In genomic region chr12:24920141-24920540, GRCh38 we compare ENCODE assay signal across 17 cellular contexts. TPM values are rescaled to one million over a fixed set of nuclear protein-coding genes. Genes with fewer than 3 reads are reported as not detected.
DNase-seq lines count a peak whose midpoint lies in the region; ATAC-seq and TF ChIP-seq lines count a peak whose summit lies in the region.
"Had no signal": no experiment of that assay in that cellular context is flagged by ENCODE, and none has a peak within 500 bp of the region (broad histone marks: within the 10 kb centered on the region; RNA-seq: fewer than 3 reads in every experiment).

No MANE protein-coding gene starts in this region.

- no peaks in the 10 kb centered on the region for H3K36me3 Mint-ChIP-seq in activated naive CD4-positive, alpha-beta T cell treated with anti-CD3 and anti-CD28 coated beads, Interleukin-2, amount 50 U/mL, for 24 hours
- H3K36me3 Mint-ChIP-seq in activated naive CD4-positive, alpha-beta T cell treated with anti-CD3 and anti-CD28 coated beads for 36 hours (ENCODE audit: low read depth): no peaks in the 10 kb centered on the region
- no peaks in the 10 kb centered on the region for H3K36me3 Mint-ChIP-seq in endothelial cell (ENCODE audit: low read depth, unreplicated experiment)
- H3K36me3 Mint-ChIP-seq: CD14-positive monocyte had no signal

- no peaks in the 10 kb centered on the region for H3K9me3 Mint-ChIP-seq in activated naive CD4-positive, alpha-beta T cell treated with anti-CD3 and anti-CD28 coated beads, Interleukin-2, amount 50 U/mL, for 24 hours
- H3K9me3 Mint-ChIP-seq in activated naive CD4-positive, alpha-beta T cell treated with anti-CD3 and anti-CD28 coated beads for 36 hours: peaks cover 4% of the 10 kb centered on the region
- H3K9me3 Mint-ChIP-seq in endothelial cell (ENCODE audit: unreplicated experiment): no peaks in the 10 kb centered on the region
- H3K9me3 Mint-ChIP-seq: CD14-positive monocyte had no signal

- H3K4me1 Mint-ChIP-seq in activated naive CD4-positive, alpha-beta T cell treated with anti-CD3 and anti-CD28 coated beads, Interleukin-2, amount 50 U/mL, for 24 hours: peaks cover 25% of the 10 kb centered on the region
- peaks cover 42% of the 10 kb centered on the region for H3K4me1 Mint-ChIP-seq in activated naive CD4-positive, alpha-beta T cell treated with anti-CD3 and anti-CD28 coated beads for 36 hours (ENCODE audit: low read depth)
- H3K4me1 Mint-ChIP-seq in endothelial cell (ENCODE audit: unreplicated experiment): peaks cover 24% of the 10 kb centered on the region

- peak overlapping the region; percentile 20; the same call in 1 of the 2 replicates for H3K9ac ChIP-seq in OCI-LY3 (ENCODE audit: low read length)

- H3K27me3 Mint-ChIP-seq in activated naive CD4-positive, alpha-beta T cell treated with anti-CD3 and anti-CD28 coated beads, Interleukin-2, amount 50 U/mL, for 24 hours: peaks cover 4% of the 10 kb centered on the region
- peaks cover 12% of the 10 kb centered on the region for H3K27me3 Mint-ChIP-seq in activated naive CD4-positive, alpha-beta T cell treated with anti-CD3 and anti-CD28 coated beads for 36 hours (ENCODE audit: low read depth)
- H3K27me3 Mint-ChIP-seq in endothelial cell (ENCODE audit: unreplicated experiment): peaks cover 3% of the 10 kb centered on the region

- peak overlapping the region; percentile 75 for H3K27ac ChIP-seq in OCI-LY3 (ENCODE audit: low read length)
- no peak overlapping the region for H3K27ac ChIP-seq in breast epithelium
- H3K27ac ChIP-seq: HL-60 had no signal

- H3K4me2 ChIP-seq in OCI-LY3 (ENCODE audit: low read length): peak overlapping the region; percentile 61

- intact Hi-C loops in activated naive CD4-positive, alpha-beta T cell treated with anti-CD3 and anti-CD28 coated beads for 36 hours (cut with micrococcal nuclease): no loop called here
- intact Hi-C loops in breast epithelium (cut with DNase I; ENCODE audit: low total_unique reads): no loop called here

- H3K4me3 ChIP-seq in OCI-LY3 (ENCODE audit: low read length): peak overlapping the region; percentile 42
- no peak overlapping the region for H3K4me3 ChIP-seq in breast epithelium

- no peak overlapping the region for H3K4me3 Mint-ChIP-seq in activated naive CD4-positive, alpha-beta T cell treated with anti-CD3 and anti-CD28 coated beads, Interleukin-2, amount 50 U/mL, for 24 hours
- H3K4me3 Mint-ChIP-seq in activated naive CD4-positive, alpha-beta T cell treated with anti-CD3 and anti-CD28 coated beads for 36 hours: no peak overlapping the region
- no peak overlapping the region for H3K4me3 Mint-ChIP-seq in endothelial cell (ENCODE audit: unreplicated experiment)
- H3K4me3 Mint-ChIP-seq: CD14-positive monocyte had no signal

- peak overlapping the region; percentile 74 for H3K27ac Mint-ChIP-seq in activated naive CD4-positive, alpha-beta T cell treated with anti-CD3 and anti-CD28 coated beads, Interleukin-2, amount 50 U/mL, for 24 hours
- no peak overlapping the region for H3K27ac Mint-ChIP-seq in activated naive CD4-positive, alpha-beta T cell treated with anti-CD3 and anti-CD28 coated beads for 36 hours
- H3K27ac Mint-ChIP-seq in endothelial cell (ENCODE audit: unreplicated experiment): peak overlapping the region; percentile 2
- H3K27ac Mint-ChIP-seq: CD14-positive monocyte had no signal

- CTCF ChIA-PET in activated naive CD4-positive, alpha-beta T cell treated with anti-CD3 and anti-CD28 coated beads for 36 hours (lab: Charles Lee): no interaction called here

- peaks cover 47% of the 10 kb centered on the region for H3K36me3 ChIP-seq in OCI-LY3 (replicated peaks; ENCODE audit: low read depth, low read length)
- no peaks in the 10 kb centered on the region for H3K36me3 ChIP-seq in breast epithelium

- H3K4me1 ChIP-seq in OCI-LY3 (ENCODE audit: low read length) (peaks cover 74% of the 10 kb centered on the region), breast epithelium (no peaks in the 10 kb centered on the region)

- H2AFZ ChIP-seq in OCI-LY3 (ENCODE audit: low read depth, low read length): no peak overlapping the region

- H3K27me3 ChIP-seq in OCI-LY3 (ENCODE audit: low read depth, low read length): no peaks in the 10 kb centered on the region
- no peaks in the 10 kb centered on the region for H3K27me3 ChIP-seq in breast epithelium

- H3K9me3 ChIP-seq in OCI-LY3 (ENCODE audit: insufficient read depth, low read length): no peaks in the 10 kb centered on the region
- H3K9me3 ChIP-seq in breast epithelium: no peaks in the 10 kb centered on the region

- TF ChIP-seq POLR2A in breast epithelium (IDR thresholded peaks at IDR 0.05): no peak

- TF ChIP-seq CTCF in OCI-LY3 (IDR thresholded peaks at IDR 0.05; ENCODE audit: low read depth, low read length): no peak
- no peak for TF ChIP-seq CTCF in endothelial cell (IDR thresholded peaks at IDR 0.05; ENCODE audit: unreplicated experiment)
- TF ChIP-seq CTCF in breast epithelium (IDR thresholded peaks at IDR 0.05): no peak

- no peak for ATAC-seq in GM18858 (IDR thresholded peaks at IDR 0.05; ENCODE audit: unreplicated experiment)
- ATAC-seq: Right ventricle myocardium inferior had no signal

- peaks cover 99% of the 10 kb centered on the region for H3K79me2 ChIP-seq in OCI-LY3 (ENCODE audit: low read length)

- DNase-seq in activated naive CD4-positive, alpha-beta T cell treated with anti-CD3 and anti-CD28 coated beads for 36 hours: no peak
- DNase-seq in endothelial cell (ENCODE audit: low spot score) (no peak), DMS 273 (lab: John Stamatoyannopoulos, UW; ENCODE audit: unreplicated experiment) (no peak), breast epithelium (ENCODE audit: low spot score in 2 of 2) (no peak)
- DNase-seq: ACHN, DMS79 treated with DMSO at 0.1 percent for 48 hours, IMR-90, NCI-H1417, NCI-H187, NCI-H226, NCI-H524 had no signal

- H4K20me1 ChIP-seq in OCI-LY3 (ENCODE audit: insufficient read depth, low read length): no peaks in the 10 kb centered on the region; the same call in none of the 2 replicates

RNA-seq across cellular contexts. Expression of gene BCAT1, which starts 28.8 kb away (rescaled TPM):
- total RNA-seq in activated naive CD4-positive, alpha-beta T cell treated with anti-CD3 and anti-CD28 coated beads for 36 hours: 10 to 100 TPM; 16.4 to 16.7 TPM
- total RNA-seq in endothelial cell (ENCODE audit: unreplicated experiment) (110 TPM), breast epithelium (10 to 100 TPM in 2 of 3 donors, 1 to 10 TPM in 1; 8.8 to 35.8 (median 12.1) TPM)
